Comparison of ENCODE assay signal across 1 cellular context in genomic region chr11:111926505-111927391, GRCh38.
A peak's percentile ranks its signal among the peaks of the same experiment; 100 is the strongest.
TF ChIP-seq lines count a peak whose summit lies in the region.

No MANE protein-coding gene starts in this region.

TF ChIP-seq in HepG2, 621 proteins besides CTCF, POLR2A, EP300 and RAD21 (continued from another document and continues in another):
- TF ChIP-seq HNF1B (CRISPR knock-in tag; IDR thresholded peaks at IDR 0.05) = peak; percentile 61
- 0 out of 2 replicates have a peak, but pooled peaks have one; percentile 37 for TF ChIP-seq FOSL2 (CRISPR knock-in tag; IDR thresholded peaks at IDR 0.05)
- no peak for TF ChIP-seq EED (CRISPR knock-in tag; IDR thresholded peaks at IDR 0.05)
- TF ChIP-seq MAFF (IDR thresholded peaks at IDR 0.05; ENCODE audit: low read depth, low read length) = no peak
- TF ChIP-seq BRF2 (CRISPR knock-in tag; IDR thresholded peaks at IDR 0.05) = 0 out of 2 replicates have a peak, but pooled peaks have one; percentile 33
- no peak for TF ChIP-seq ZNF577 (CRISPR knock-in tag; IDR thresholded peaks at IDR 0.05; ENCODE audit: borderline replicate concordance, low read depth)
- no peak for TF ChIP-seq ZNF552 (CRISPR knock-in tag; IDR thresholded peaks at IDR 0.05; ENCODE audit: borderline replicate concordance)
- TF ChIP-seq ZNF710 (CRISPR knock-in tag; IDR thresholded peaks at IDR 0.05; ENCODE audit: borderline replicate concordance) = no peak; the same call in 1 of the 2 replicates
- TF ChIP-seq SKIL (CRISPR knock-in tag; IDR thresholded peaks at IDR 0.05; ENCODE audit: borderline replicate concordance) = no peak
- TF ChIP-seq GRHL1 (CRISPR knock-in tag; conservative IDR thresholded peaks at IDR 0.05) = no peak
- TF ChIP-seq HNF4G (IDR thresholded peaks at IDR 0.05; ENCODE audit: borderline replicate concordance, low read depth, low read length) = peak; percentile 36; the same call in 1 of the 2 replicates
- TF ChIP-seq HNF4G (CRISPR knock-in tag; IDR thresholded peaks at IDR 0.05; ENCODE audit: borderline replicate concordance, low read depth) = peak; percentile 30; the same call in 1 of the 2 replicates
- no peak for TF ChIP-seq JUND (CRISPR knock-in tag; IDR thresholded peaks at IDR 0.05)
- 0 out of 2 replicates have a peak, but pooled peaks have one; percentile 43 for TF ChIP-seq ZNF414 (CRISPR knock-in tag; IDR thresholded peaks at IDR 0.05)
- TF ChIP-seq POLR2G (IDR thresholded peaks at IDR 0.05; ENCODE audit: low read depth, low read length) = peak; percentile 84
- no peak for TF ChIP-seq ZNF850 (CRISPR knock-in tag; conservative IDR thresholded peaks at IDR 0.05)
- TF ChIP-seq CREB1 (IDR thresholded peaks at IDR 0.05) = no peak
- TF ChIP-seq CREB1 (CRISPR knock-in tag; IDR thresholded peaks at IDR 0.05) = peak; percentile 47
- no peak; the same call in 1 of the 2 replicates for TF ChIP-seq ZNF292 (CRISPR knock-in tag; IDR thresholded peaks at IDR 0.05; ENCODE audit: borderline replicate concordance, low read depth)
- TF ChIP-seq ESRRA (CRISPR knock-in tag; IDR thresholded peaks at IDR 0.05; ENCODE audit: low read depth) = no peak
- TF ChIP-seq AHDC1 (CRISPR knock-in tag; IDR thresholded peaks at IDR 0.05; ENCODE audit: borderline replicate concordance) = no peak
- TF ChIP-seq MAF1 (CRISPR knock-in tag; IDR thresholded peaks at IDR 0.05; ENCODE audit: borderline replicate concordance) = no peak
- TF ChIP-seq SRSF4 (IDR thresholded peaks at IDR 0.05; ENCODE audit: low read depth, low read length, poor library complexity, severe bottlenecking) = no peak
- TF ChIP-seq ZBTB21 (CRISPR knock-in tag; IDR thresholded peaks at IDR 0.05) = no peak
- TF ChIP-seq ZNF546 (CRISPR knock-in tag; conservative IDR thresholded peaks at IDR 0.05) = no peak
- no peak for TF ChIP-seq ZNF557 (CRISPR knock-in tag; IDR thresholded peaks at IDR 0.05)
- no peak for TF ChIP-seq ZNF225 (CRISPR knock-in tag; IDR thresholded peaks at IDR 0.05)
- no peak for TF ChIP-seq ZBTB2 (CRISPR knock-in tag; IDR thresholded peaks at IDR 0.05; ENCODE audit: low read depth)
- TF ChIP-seq SRY (CRISPR knock-in tag; IDR thresholded peaks at IDR 0.05) = peak; percentile 25; the same call in 1 of the 2 replicates
- TF ChIP-seq AHR (CRISPR knock-in tag; IDR thresholded peaks at IDR 0.05) = no peak
- no peak for TF ChIP-seq GMEB2 (CRISPR knock-in tag; IDR thresholded peaks at IDR 0.05; ENCODE audit: low read depth)
- no peak for TF ChIP-seq TCF12 (IDR thresholded peaks at IDR 0.05)
- TF ChIP-seq TCF12 (CRISPR knock-in tag; IDR thresholded peaks at IDR 0.05) = no peak
- 0 out of 2 replicates have a peak, but pooled peaks have one; percentile 18 for TF ChIP-seq PRDM10 (CRISPR knock-in tag; IDR thresholded peaks at IDR 0.05; ENCODE audit: low read depth)
- no peak for TF ChIP-seq ZNF3 (CRISPR knock-in tag; IDR thresholded peaks at IDR 0.05)
- TF ChIP-seq ZSCAN31 (CRISPR knock-in tag; IDR thresholded peaks at IDR 0.05; ENCODE audit: low read depth) = no peak; the same call in 1 of the 2 replicates
- TF ChIP-seq TEAD2 (CRISPR knock-in tag; IDR thresholded peaks at IDR 0.05) = no peak
